8 cellular contexts compared by ENCODE assay signal in genomic region chr1:233025156-233025555, GRCh38.
DNase-seq lines count a peak whose midpoint lies in the region; ATAC-seq lines count a peak whose summit lies in the region.

No MANE protein-coding gene starts in this region.

- H3K9me3 Mint-ChIP-seq in activated CD4-positive, alpha-beta T cell treated with anti-CD3 and anti-CD28 coated beads, Interleukin-2, amount 10 ng/mL, durations not matched to agents 24 days and 14 days = no peaks in the 10 kb centered on the region

- DNase-seq in GF-D8 (lab: John Stamatoyannopoulos, UW) = peak; percentile 3
- peak; percentile 2 for DNase-seq in LoVo (ENCODE audit: low spot score)
- DNase-seq in activated CD4-positive, alpha-beta T cell treated with anti-CD3 and anti-CD28 coated beads, Interleukin-2, amount 10 ng/mL, durations not matched to agents 24 days and 14 days = peak; percentile 67
- DNase-seq in iPS DF 4.7 (ENCODE audit: extremely low read depth, low spot score) = peak; percentile 7
- DNase-seq in inferior parietal cortex (ENCODE audit: extremely low spot score) = no peak
- DNase-seq in T-helper 17 cell = no peak
- no peak for DNase-seq in NCI-H524 treated with DMSO at 0.1 percent for 48 hours (lab: John Stamatoyannopoulos, UW)

- no peak overlapping the region for H3K4me3 Mint-ChIP-seq in activated CD4-positive, alpha-beta T cell treated with anti-CD3 and anti-CD28 coated beads, Interleukin-2, amount 10 ng/mL, durations not matched to agents 24 days and 14 days
- H3K4me3 Mint-ChIP-seq in T-helper 17 cell = no peak overlapping the region

- no peaks in the 10 kb centered on the region for H3K4me1 Mint-ChIP-seq in activated CD4-positive, alpha-beta T cell treated with anti-CD3 and anti-CD28 coated beads, Interleukin-2, amount 10 ng/mL, durations not matched to agents 24 days and 14 days
- peaks cover 38% of the 10 kb centered on the region for H3K4me1 Mint-ChIP-seq in T-helper 17 cell

- no peak overlapping the region for H3K27ac Mint-ChIP-seq in activated CD4-positive, alpha-beta T cell treated with anti-CD3 and anti-CD28 coated beads, Interleukin-2, amount 10 ng/mL, durations not matched to agents 24 days and 14 days
- H3K27ac Mint-ChIP-seq in T-helper 17 cell = no peak overlapping the region

- peaks cover 2% of the 10 kb centered on the region for H3K36me3 Mint-ChIP-seq in activated CD4-positive, alpha-beta T cell treated with anti-CD3 and anti-CD28 coated beads, Interleukin-2, amount 10 ng/mL, durations not matched to agents 24 days and 14 days (ENCODE audit: low read depth)
- H3K36me3 Mint-ChIP-seq in T-helper 17 cell (ENCODE audit: low read depth) = peaks cover 9% of the 10 kb centered on the region

- intact Hi-C loops in activated CD4-positive, alpha-beta T cell treated with anti-CD3 and anti-CD28 coated beads, Interleukin-2, amount 10 ng/mL, durations not matched to agents 24 days and 14 days (cut with micrococcal nuclease) = loop anchor here (2.0 kb wide), 1 partner anchor 390 kb away; no protein-coding TSS in a partner anchor

- ATAC-seq in HG03439 (IDR thresholded peaks at IDR 0.05; ENCODE audit: unreplicated experiment) = no peak
- no peak for ATAC-seq in T-helper 17 cell

- H3K27me3 Mint-ChIP-seq in activated CD4-positive, alpha-beta T cell treated with anti-CD3 and anti-CD28 coated beads, Interleukin-2, amount 10 ng/mL, durations not matched to agents 24 days and 14 days = no peaks in the 10 kb centered on the region
- H3K27me3 Mint-ChIP-seq in T-helper 17 cell = no peaks in the 10 kb centered on the region

- H3K9me3 ChIP-seq in T-helper 17 cell (ENCODE audit: control insufficient read depth, low read length, poor library complexity, severe bottlenecking) = no peaks in the 10 kb centered on the region

Comparison
In these comparisons a context has a peak if more than half of its experiments do, and no peak if none do; other contexts are left out.
1. DNase-seq: peak in GF-D8 (single experiment), LoVo (single experiment), activated CD4-positive, alpha-beta T cell treated with anti-CD3 and anti-CD28 coated beads, Interleukin-2, amount 10 ng/mL, durations not matched to agents 24 days and 14 days (single experiment) and iPS DF 4.7 (single experiment); none in inferior parietal cortex (single experiment), T-helper 17 cell (0 of 3) and NCI-H524 treated with DMSO at 0.1 percent for 48 hours (single experiment).